In the genomic region with DNA sequence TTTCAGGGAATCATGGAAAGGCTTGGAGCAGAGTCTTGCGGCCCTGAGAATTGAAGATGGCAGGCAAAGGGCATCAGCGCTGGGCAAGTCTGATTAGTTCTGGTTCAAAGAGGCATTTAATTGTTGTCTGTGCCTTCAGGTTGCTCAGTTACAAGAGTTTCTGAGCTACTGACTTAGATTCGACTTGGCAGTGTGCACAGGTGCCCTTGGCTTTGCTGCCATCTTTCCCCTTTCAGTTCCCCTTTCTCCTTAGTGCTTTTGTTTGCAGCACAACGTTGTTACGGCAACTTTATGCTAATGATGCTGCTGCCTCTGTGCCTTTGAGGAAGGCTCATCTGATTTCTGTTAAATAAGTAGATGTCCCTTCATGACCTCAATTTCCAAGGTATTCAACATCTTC, we compare ENCODE assay signal across 1 cellular context.
TF ChIP-seq lines count a peak whose summit lies in the region.

No MANE protein-coding gene starts in this region.

TF ChIP-seq in GM12878, 131 proteins besides CTCF, POLR2A, EP300 and RAD21 (continued from another document):
- TF ChIP-seq CUX1 (IDR thresholded peaks at IDR 0.05; ENCODE audit: insufficient replicate concordance, low read depth, low read length), result no peak
- peak; percentile 85 for TF ChIP-seq BMI1 (IDR thresholded peaks at IDR 0.05; ENCODE audit: borderline replicate concordance)
- peak; percentile 57; the same call in 1 of the 2 replicates for TF ChIP-seq TCF3 (IDR thresholded peaks at IDR 0.05; ENCODE audit: borderline replicate concordance, insufficient read depth, low read depth, low read length)
- TF ChIP-seq MTA2 (IDR thresholded peaks at IDR 0.05; ENCODE audit: low read depth), result 0 out of 2 replicates have a peak, but pooled peaks have one; percentile 23
- TF ChIP-seq YY1 (IDR thresholded peaks at IDR 0.05; ENCODE audit: low read depth, low read length), result peak; percentile 84
- TF ChIP-seq SIX5 (IDR thresholded peaks at IDR 0.05; ENCODE audit: low read depth, low read length, severe bottlenecking), result no peak
- no peak for TF ChIP-seq CEBPB (IDR thresholded peaks at IDR 0.05; ENCODE audit: borderline replicate concordance in 1 of 2, low read depth in 2 of 2, low read length in 2 of 2)
- peak; percentile 25; the same call in 1 of the 2 replicates for TF ChIP-seq BCL11A (IDR thresholded peaks at IDR 0.05; ENCODE audit: low read depth, low read length)
- peak; percentile 89 for TF ChIP-seq IRF4 (IDR thresholded peaks at IDR 0.05; ENCODE audit: low read depth, low read length)
